Comparison of ENCODE assay signal across 9 cellular contexts in the genomic region with DNA sequence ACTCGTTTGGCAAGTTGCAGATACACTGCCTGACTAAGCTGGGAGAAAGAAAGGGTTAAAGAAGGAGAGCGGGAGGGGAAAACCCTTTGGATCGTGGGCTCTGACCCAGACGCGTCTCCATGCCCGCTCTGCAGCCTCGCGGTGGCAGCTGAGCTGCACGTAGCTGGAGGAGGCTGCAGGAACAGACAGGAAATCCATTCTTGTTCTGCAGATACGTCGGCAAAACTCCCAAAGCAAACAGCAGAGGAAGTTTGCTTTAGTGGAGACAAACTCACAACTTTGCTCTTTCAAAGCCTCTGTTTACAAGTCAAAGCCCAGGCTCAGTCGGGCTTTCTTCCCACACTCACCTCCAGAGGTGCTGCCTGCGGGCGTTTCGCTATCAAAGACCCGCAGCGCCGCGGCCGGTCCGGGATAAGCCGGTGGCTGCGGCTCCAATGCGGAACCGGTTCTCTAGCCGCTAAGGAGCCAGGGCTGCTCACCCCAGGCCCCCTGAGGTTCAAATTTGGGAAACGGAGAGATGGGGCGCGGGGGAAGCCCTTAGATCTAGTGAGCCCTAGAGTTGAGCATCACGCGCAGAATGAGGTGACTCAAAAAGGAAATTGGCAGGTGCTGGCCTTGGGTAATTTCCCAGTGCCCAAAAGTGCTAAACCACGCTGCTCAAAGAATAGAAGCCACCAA.
DNase-seq lines count a peak whose midpoint lies in the region; ATAC-seq, FAIRE-seq and TF ChIP-seq lines count a peak whose summit lies in the region.
"Had no signal": no experiment of that assay in that cellular context is flagged by ENCODE, and none has a peak within 500 bp of the region (broad histone marks: within the 10 kb centered on the region; RNA-seq: fewer than 3 reads in every experiment).

No MANE protein-coding gene starts in this region.

- peaks cover 56% of the 10 kb centered on the region for H3K4me1 Mint-ChIP-seq in brain

- no peaks in the 10 kb centered on the region for H3K79me2 ChIP-seq in keratinocyte (ENCODE audit: control insufficient read depth, insufficient read depth, low read length)
- no peaks in the 10 kb centered on the region for H3K79me2 ChIP-seq in OCI-LY7 (ENCODE audit: insufficient read depth, low read depth, low read length)

- H3K36me3 ChIP-seq in Peyer's patch: no peaks in the 10 kb centered on the region
- H3K36me3 ChIP-seq in keratinocyte (ENCODE audit: control insufficient read depth in 2 of 2, extremely low read depth in 1 of 2, insufficient read depth in 2 of 2, low read length in 2 of 2): no peaks in the 10 kb centered on the region
- H3K36me3 ChIP-seq in OCI-LY7 (ENCODE audit: insufficient read depth, low read length): no peaks in the 10 kb centered on the region

- peaks cover 0 to 2% (median 0%) of the 10 kb centered on the region in 5 experiments for H3K9me3 Mint-ChIP-seq in brain

- FAIRE-seq in keratinocyte (lab: Jason Lieb, UNC): no peak
- FAIRE-seq: G401.6 had no signal

- peak overlapping the region; percentile 13 to 48 (median 30) for H3K4me3 ChIP-seq in Peyer's patch
- peak overlapping the region in 2 of 3 experiments; percentile 23 to 33 for H3K4me3 ChIP-seq in keratinocyte (ENCODE audit: control insufficient read depth in 2 of 3, extremely low read depth in 1 of 3, insufficient read depth in 2 of 3, low read depth in 1 of 3, low read length in 3 of 3)
- no peak overlapping the region for H3K4me3 ChIP-seq in OCI-LY7 (ENCODE audit: low read depth, low read length, poor library complexity, severe bottlenecking)

- DNase-seq in NCI-H2081 (lab: John Stamatoyannopoulos, UW): peak; percentile 15 to 47
- no peak for DNase-seq in NCI-H2081 treated with DMSO at 0.1 percent for 48 hours (lab: John Stamatoyannopoulos, UW)
- peak; percentile 18 to 53 (median 48) for DNase-seq in Peyer's patch
- no peak for DNase-seq in keratinocyte (ENCODE audit: low read depth, low spot score)
- peak; percentile 4 for DNase-seq in stimulated activated CD4-positive, alpha-beta T cell treated with anti-CD3 and anti-CD28 coated beads, Interleukin-12 subunit alpha, Interleukin-12 subunit beta, amount 100 ng/mL, for 4 hours
- DNase-seq in OCI-LY7 (ENCODE audit: low spot score): no peak

- CTCF ChIA-PET in OCI-LY7 (lab: Charles Lee; ENCODE audit: unreplicated experiment): no interaction called here

- H3K4me2 ChIP-seq in keratinocyte (ENCODE audit: control insufficient read depth, extremely low read depth, insufficient read depth, low read depth, low read length) (peak overlapping the region; percentile 80), OCI-LY7 (ENCODE audit: low read length) (no peak overlapping the region)

- dilution Hi-C loops in keratinocyte (cut with MboI; ENCODE audit: extremely low pct_ligation_motif_present, low sequenced_read_pairs): loop anchor here (25.0 kb wide), 1 partner anchor 921 kb away; no protein-coding TSS in a partner anchor

- POLR2A ChIA-PET in OCI-LY7 (lab: Charles Lee): no interaction called here

- no peaks in the 10 kb centered on the region for H3K9me2 ChIP-seq in OCI-LY7 (ENCODE audit: insufficient read depth, low read length)

- no peak overlapping the region for H3K9ac ChIP-seq in keratinocyte (ENCODE audit: control insufficient read depth, extremely low read depth, insufficient read depth, low read length)

- no peaks in the 10 kb centered on the region for H3K9me3 ChIP-seq in Peyer's patch
- H3K9me3 ChIP-seq in keratinocyte (ENCODE audit: control insufficient read depth, low read depth, low read length): no peaks in the 10 kb centered on the region
- no peaks in the 10 kb centered on the region for H3K9me3 ChIP-seq in OCI-LY7 (ENCODE audit: low read length)

- H3K27ac ChIP-seq in Peyer's patch (no peak overlapping the region), keratinocyte (ENCODE audit: control insufficient read depth, insufficient read depth, low read length) (no peak overlapping the region), OCI-LY7 (ENCODE audit: low read depth, low read length, poor library complexity, severe bottlenecking) (no peak overlapping the region)

- TF ChIP-seq CTCF in Peyer's patch (IDR thresholded peaks at IDR 0.05) (no peak), brain (conservative IDR thresholded peaks at IDR 0.05) (no peak), keratinocyte (optimal IDR thresholded peaks at IDR 0.05 in 1 of 3, IDR thresholded peaks at IDR 0.05 in 1 of 3, conservative IDR thresholded peaks at IDR 0.05 in 1 of 3; ENCODE audit: extremely low read depth in 1 of 3, insufficient read depth in 2 of 3, low read length in 3 of 3) (peak in 1 of 3 experiments; percentile 34), OCI-LY7 (conservative IDR thresholded peaks at IDR 0.05; ENCODE audit: low read length) (no peak)

- ATAC-seq in HG02759 (IDR thresholded peaks at IDR 0.05; ENCODE audit: unreplicated experiment): peak; percentile 78

- intact Hi-C loops in OCI-LY7 (cut with micrococcal nuclease; ENCODE audit: unreplicated experiment): no loop called here

- H3K27ac Mint-ChIP-seq in brain: peak overlapping the region in 1 of 5 experiments; percentile 37

- H3K27me3 ChIP-seq in Peyer's patch (no peaks in the 10 kb centered on the region), keratinocyte (ENCODE audit: control insufficient read depth, extremely low read depth, insufficient read depth, low read length) (peaks cover 28% of the 10 kb centered on the region)

- peak overlapping the region; percentile 38 to 85 (median 80) for H3K4me3 Mint-ChIP-seq in brain

- H4K20me1 ChIP-seq in keratinocyte (ENCODE audit: control insufficient read depth, extremely low read depth, insufficient read depth, low read length) (no peaks in the 10 kb centered on the region), OCI-LY7 (ENCODE audit: insufficient read depth, low read length) (no peaks in the 10 kb centered on the region)

- H3K27me3 Mint-ChIP-seq in brain: peaks cover 41% of the 10 kb centered on the region

- no peak for TF ChIP-seq POLR2A in Peyer's patch (IDR thresholded peaks at IDR 0.05)

- H3K36me3 Mint-ChIP-seq in brain: no peaks in the 10 kb centered on the region

- H3K4me1 ChIP-seq in Peyer's patch (peaks cover 0 to 19% (median 6%) of the 10 kb centered on the region in 4 donors), keratinocyte (ENCODE audit: control insufficient read depth, extremely low read depth, insufficient read depth, low read length) (peaks cover 3% of the 10 kb centered on the region), OCI-LY7 (ENCODE audit: insufficient read depth, low read length, poor library complexity, severe bottlenecking) (no peaks in the 10 kb centered on the region)

- H2AFZ ChIP-seq in keratinocyte (ENCODE audit: control insufficient read depth, low read length) (peak overlapping the region; percentile 34), OCI-LY7 (ENCODE audit: low read length) (no peak overlapping the region)

- H3K9me1 ChIP-seq in keratinocyte (ENCODE audit: control insufficient read depth, extremely low read depth, insufficient read depth, low read length): no peaks in the 10 kb centered on the region

- no TSS peak for BruUV-seq in OCI-LY7 (replicated peaks; lab: Mats Ljungman, UMichigan)

Comparison
In these comparisons a context has a peak if more than half of its experiments do, and no peak if none do; other contexts are left out.
1. DNase-seq: peak in NCI-H2081 (2 of 2), Peyer's patch (3 of 3) and stimulated activated CD4-positive, alpha-beta T cell treated with anti-CD3 and anti-CD28 coated beads, Interleukin-12 subunit alpha, Interleukin-12 subunit beta, amount 100 ng/mL, for 4 hours (single experiment); none in NCI-H2081 treated with DMSO at 0.1 percent for 48 hours (single experiment), keratinocyte (single experiment) and OCI-LY7 (single experiment).